ENCODE assay signal across 12 cellular contexts in the genomic region with DNA sequence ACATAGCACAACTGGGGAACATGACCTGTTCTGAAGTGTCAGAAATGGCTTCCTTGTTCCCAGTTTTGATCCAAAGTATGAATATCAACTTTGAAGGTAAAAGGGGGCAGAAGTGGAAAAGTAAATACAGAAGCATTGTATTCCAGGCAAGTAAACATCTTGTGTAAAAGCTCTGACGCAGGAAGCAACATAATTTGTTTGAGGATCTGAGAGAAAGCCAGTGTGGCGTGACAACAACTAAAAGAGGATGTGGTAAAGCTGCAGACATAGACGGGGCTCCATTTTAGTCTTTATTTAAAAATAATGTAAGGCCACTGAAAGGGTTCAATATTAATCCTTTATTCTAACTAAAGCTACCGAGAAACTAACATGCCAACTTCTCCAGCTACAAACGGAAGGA.
DNase-seq lines count a peak whose midpoint lies in the region; ATAC-seq, FAIRE-seq and TF ChIP-seq lines count a peak whose summit lies in the region.
"Had no signal": no experiment of that assay in that cellular context is flagged by ENCODE, and none has a peak within 500 bp of the region (broad histone marks: within the 10 kb centered on the region; RNA-seq: fewer than 3 reads in every experiment).

No MANE protein-coding gene starts in this region.

- ATAC-seq in GM21529 (IDR thresholded peaks at IDR 0.05; ENCODE audit: unreplicated experiment) (peak; percentile 98), HG03520 (IDR thresholded peaks at IDR 0.05; ENCODE audit: unreplicated experiment) (peak; percentile 99), T-cell (replicated peaks in 1 of 4) (no peak)
- ATAC-seq: upper lobe of right lung had no signal

- WGBS in smooth muscle cell (ENCODE audit: low lambda C conversion rate): 89% methylated on average over 5 of the region's 5 CpGs

- peaks cover 12% of the 10 kb centered on the region for H3K4me1 Mint-ChIP-seq in endothelial cell (ENCODE audit: unreplicated experiment)
- H3K4me1 Mint-ChIP-seq in T-cell: no peaks in the 10 kb centered on the region
- H3K4me1 Mint-ChIP-seq: activated naive CD4-positive, alpha-beta T cell treated with anti-CD3 and anti-CD28 coated beads, Interleukin-2, amount 50 U/mL, for 24 hours had no signal

- H3K27me3 ChIP-seq in Peyer's patch (no peaks in the 10 kb centered on the region), smooth muscle cell (ENCODE audit: low read depth) (no peaks in the 10 kb centered on the region), breast epithelium (no peaks in the 10 kb centered on the region)
- H3K27me3 ChIP-seq: upper lobe of right lung had no signal

- H3K4me3 Mint-ChIP-seq in endothelial cell (ENCODE audit: unreplicated experiment) (no peak overlapping the region), T-cell (no peak overlapping the region)
- H3K4me3 Mint-ChIP-seq: activated naive CD4-positive, alpha-beta T cell treated with anti-CD3 and anti-CD28 coated beads, Interleukin-2, amount 50 U/mL, for 24 hours had no signal

- no peak overlapping the region for H3K9ac ChIP-seq in smooth muscle cell (ENCODE audit: low read depth)

- no peak overlapping the region for H2AFZ ChIP-seq in smooth muscle cell (ENCODE audit: low read depth)

- no peaks in the 10 kb centered on the region for H3K27me3 Mint-ChIP-seq in endothelial cell (ENCODE audit: unreplicated experiment)
- no peaks in the 10 kb centered on the region for H3K27me3 Mint-ChIP-seq in T-cell
- H3K27me3 Mint-ChIP-seq: activated naive CD4-positive, alpha-beta T cell treated with anti-CD3 and anti-CD28 coated beads, Interleukin-2, amount 50 U/mL, for 24 hours had no signal

- H3K36me3 Mint-ChIP-seq in endothelial cell (ENCODE audit: low read depth, unreplicated experiment): no peaks in the 10 kb centered on the region
- H3K36me3 Mint-ChIP-seq in T-cell: no peaks in the 10 kb centered on the region
- H3K36me3 Mint-ChIP-seq: activated naive CD4-positive, alpha-beta T cell treated with anti-CD3 and anti-CD28 coated beads, Interleukin-2, amount 50 U/mL, for 24 hours had no signal

- no peak overlapping the region for H3K4me3 ChIP-seq in Peyer's patch
- no peak overlapping the region for H3K4me3 ChIP-seq in smooth muscle cell
- H3K4me3 ChIP-seq in breast epithelium: no peak overlapping the region
- H3K4me3 ChIP-seq: upper lobe of right lung had no signal

- H3K27ac Mint-ChIP-seq in endothelial cell (ENCODE audit: unreplicated experiment) (no peak overlapping the region), T-cell (no peak overlapping the region)
- H3K27ac Mint-ChIP-seq: activated naive CD4-positive, alpha-beta T cell treated with anti-CD3 and anti-CD28 coated beads, Interleukin-2, amount 50 U/mL, for 24 hours had no signal

- H4K20me1 ChIP-seq in smooth muscle cell (ENCODE audit: low read depth): no peaks in the 10 kb centered on the region

- H3K36me3 ChIP-seq in Peyer's patch (no peaks in the 10 kb centered on the region), smooth muscle cell (ENCODE audit: low read depth) (no peaks in the 10 kb centered on the region), breast epithelium (no peaks in the 10 kb centered on the region)
- H3K36me3 ChIP-seq: upper lobe of right lung had no signal

- intact Hi-C loops in breast epithelium (cut with DNase I; ENCODE audit: low total_unique reads): no loop called here

- TF ChIP-seq CTCF in Peyer's patch (IDR thresholded peaks at IDR 0.05) (no peak), endothelial cell (IDR thresholded peaks at IDR 0.05; ENCODE audit: unreplicated experiment) (no peak), smooth muscle cell (IDR thresholded peaks at IDR 0.05; ENCODE audit: borderline replicate concordance, insufficient read depth, poor library complexity, severe bottlenecking) (no peak), breast epithelium (IDR thresholded peaks at IDR 0.05) (no peak)

- H3K4me1 ChIP-seq in Peyer's patch: no peaks in the 10 kb centered on the region
- H3K4me1 ChIP-seq in smooth muscle cell (ENCODE audit: low read depth): no peaks in the 10 kb centered on the region
- no peaks in the 10 kb centered on the region for H3K4me1 ChIP-seq in breast epithelium
- H3K4me1 ChIP-seq: upper lobe of right lung had no signal

- H3K9me3 Mint-ChIP-seq in endothelial cell (ENCODE audit: unreplicated experiment): no peaks in the 10 kb centered on the region
- H3K9me3 Mint-ChIP-seq in T-cell: peaks cover 5 to 19% (median 16%) of the 10 kb centered on the region in 3 donors
- H3K9me3 Mint-ChIP-seq: activated naive CD4-positive, alpha-beta T cell treated with anti-CD3 and anti-CD28 coated beads, Interleukin-2, amount 50 U/mL, for 24 hours had no signal

- H3K9me3 ChIP-seq in Peyer's patch: no peaks in the 10 kb centered on the region
- no peaks in the 10 kb centered on the region for H3K9me3 ChIP-seq in smooth muscle cell (replicated peaks; ENCODE audit: low read depth)
- no peaks in the 10 kb centered on the region for H3K9me3 ChIP-seq in breast epithelium
- H3K9me3 ChIP-seq: upper lobe of right lung had no signal

- peak overlapping the region in 1 of 4 donors; percentile 38 for H3K27ac ChIP-seq in Peyer's patch
- H3K27ac ChIP-seq in smooth muscle cell (ENCODE audit: low read depth): no peak overlapping the region
- no peak overlapping the region for H3K27ac ChIP-seq in breast epithelium
- H3K27ac ChIP-seq: upper lobe of right lung had no signal

- peak; percentile 84 for FAIRE-seq in GM12891 (lab: Jason Lieb, UNC)

- DNase-seq in GM12891 (ENCODE audit: insufficient read length, low spot score) (peak; percentile 3), Peyer's patch (peak in 2 of 3 donors; percentile 44 to 52), endothelial cell (ENCODE audit: low spot score) (no peak), smooth muscle cell (lab: John Stamatoyannopoulos, UW; ENCODE audit: unreplicated experiment) (no peak), T-cell (no peak), breast epithelium (ENCODE audit: low spot score in 2 of 2) (no peak)
- DNase-seq: glutamatergic neuron, NCI-H2227 treated with DMSO at 0.1 percent for 48 hours, upper lobe of right lung had no signal

- POLR2A ChIA-PET in T-cell (lab: Charles Lee): no interaction called here

- H3K79me2 ChIP-seq in smooth muscle cell (ENCODE audit: low read depth): no peaks in the 10 kb centered on the region

- no peak for TF ChIP-seq POLR2A in GM12891 (IDR thresholded peaks at IDR 0.05; ENCODE audit: low read depth, low read length)
- TF ChIP-seq POLR2A in Peyer's patch (IDR thresholded peaks at IDR 0.05): no peak
- TF ChIP-seq POLR2A in breast epithelium (IDR thresholded peaks at IDR 0.05): no peak

- no peaks in the 10 kb centered on the region for H3F3A ChIP-seq in smooth muscle cell (ENCODE audit: low read depth)

- CTCF ChIA-PET in T-cell (lab: Charles Lee): no interaction called here

- H3K4me2 ChIP-seq in smooth muscle cell: no peak overlapping the region

TF ChIP-seq in GM12891, 5 proteins besides CTCF, POLR2A, EP300 and RAD21:
- TF ChIP-seq SPI1 (IDR thresholded peaks at IDR 0.05; ENCODE audit: low read depth, low read length) (peak; percentile 97), POU2F2 (IDR thresholded peaks at IDR 0.05; ENCODE audit: low read depth, low read length) (no peak), PAX5 (IDR thresholded peaks at IDR 0.05; ENCODE audit: insufficient read depth, low read length, severe bottlenecking) (peak; percentile 43)

Comparison
In these comparisons a context has a peak if more than half of its experiments do, and no peak if none do; other contexts are left out.
1. DNase-seq: peak in GM12891 (single experiment) and Peyer's patch (2 of 3); none in endothelial cell (single experiment), smooth muscle cell (single experiment), T-cell (0 of 34) and breast epithelium (0 of 2).
2. ATAC-seq: peak in GM21529 (single experiment) and HG03520 (single experiment); none in T-cell (0 of 4).